In the genomic region with DNA sequence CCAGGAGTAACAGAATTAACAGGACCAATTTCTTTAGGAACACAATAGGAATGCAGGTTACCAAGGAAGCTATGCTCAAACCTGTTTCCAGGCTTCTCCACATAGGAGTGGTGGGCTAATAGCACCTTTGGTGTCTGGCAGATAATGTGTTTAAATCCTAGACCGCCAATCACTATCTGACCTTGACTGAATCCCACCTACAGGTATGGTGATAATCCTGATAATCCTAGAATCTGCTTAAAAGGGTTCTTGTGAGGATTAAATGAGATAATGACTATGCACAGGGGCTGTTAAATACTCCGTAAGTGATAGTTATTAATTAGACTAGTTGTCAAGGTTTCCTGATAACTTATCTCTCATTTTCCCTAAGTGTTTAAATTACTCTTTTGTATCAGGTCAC, we compare ENCODE assay signal across 25 cellular contexts.
"Had no signal": no experiment of that assay in that cellular context is flagged by ENCODE, and none has a peak within 500 bp of the region (broad histone marks: within the 10 kb centered on the region; RNA-seq: fewer than 3 reads in every experiment).

No MANE protein-coding gene starts in this region.

- H3K27ac ChIP-seq: Peyer's patch had no signal

- H3K27me3 ChIP-seq: Peyer's patch had no signal

- DNase-seq: activated CD4-positive, alpha-beta memory T cell treated with anti-CD3 and anti-CD28 coated beads, Interleukin-2, amount 10 ng/mL, durations not matched to agents 7 days and 5 days; activated CD8-positive, alpha-beta memory T cell treated with anti-CD3 and anti-CD28 coated beads for 24 hours; activated CD8-positive, alpha-beta memory T cell treated with anti-CD3 and anti-CD28 coated beads, Interleukin-2, amount 10 ng/mL, durations not matched to agents 7 days and 5 days; activated CD8-positive, alpha-beta memory T cell treated with anti-CD3 and anti-CD28 coated beads, Interleukin-2, amount 50 U/mL, for 48 hours; activated effector memory CD4-positive, alpha-beta T cell treated with Interleukin-2 at 50 U/mL for 16 hours; activated naive CD4-positive, alpha-beta T cell treated with anti-CD3 and anti-CD28 coated beads, Interleukin-2, amount 10 ng/mL, durations not matched to agents 7 days and 5 days; activated naive CD8-positive, alpha-beta T cell treated with anti-CD3 and anti-CD28 coated beads, Interleukin-2, amount 50 U/mL, for 24 hours; activated T-cell treated with anti-CD3 and anti-CD28 coated beads, Interleukin-2, amount 50 U/mL, for 48 hours; anterior cingulate cortex; central memory CD4-positive, alpha-beta T cell; NCI-H1105; NCI-H1417 treated with DMSO at 0.1 percent for 48 hours; NCI-H187 treated with DMSO at 0.1 percent for 48 hours; NCI-H2081 treated with DMSO at 0.1 percent for 48 hours; NCI-H226; NCI-H446 treated with DMSO at 0.1 percent for 48 hours; NCI-H69; NK-92 treated with Interleukin-12 subunit alpha and Interleukin-12 subunit beta, amount 100 ng/mL, for 24 hours; PC-3; Peyer's patch; RPMI8226; SHP77 treated with DMSO at 0.1 percent for 48 hours had no signal

- H3K9me3 ChIP-seq: Peyer's patch had no signal

- ATAC-seq: activated CD8-positive, alpha-beta memory T cell treated with anti-CD3 and anti-CD28 coated beads, Interleukin-2, amount 10 ng/mL, durations not matched to agents 7 days and 5 days; activated naive CD8-positive, alpha-beta T cell treated with anti-CD3 and anti-CD28 coated beads, Interleukin-2, amount 50 U/mL, for 24 hours; PC-3 had no signal

- H3K9me3 Mint-ChIP-seq: activated CD4-positive, alpha-beta memory T cell treated with anti-CD3 and anti-CD28 coated beads, Interleukin-2, amount 10 ng/mL, durations not matched to agents 7 days and 5 days; activated naive CD4-positive, alpha-beta T cell treated with anti-CD3 and anti-CD28 coated beads, Interleukin-2, amount 10 ng/mL, durations not matched to agents 7 days and 5 days; activated naive CD8-positive, alpha-beta T cell treated with anti-CD3 and anti-CD28 coated beads, Interleukin-2, amount 50 U/mL, for 24 hours; T-helper 2 cell treated with Interferon-gamma antibody and Interleukin-4, amounts not matched to agents 5 μg/mL and 100 μg/mL, for 36 hours had no signal

- H3K27me3 Mint-ChIP-seq: activated CD4-positive, alpha-beta memory T cell treated with anti-CD3 and anti-CD28 coated beads, Interleukin-2, amount 10 ng/mL, durations not matched to agents 7 days and 5 days; activated CD8-positive, alpha-beta memory T cell treated with anti-CD3 and anti-CD28 coated beads, Interleukin-2, amount 10 ng/mL, durations not matched to agents 7 days and 5 days; activated naive CD4-positive, alpha-beta T cell treated with anti-CD3 and anti-CD28 coated beads, Interleukin-2, amount 10 ng/mL, durations not matched to agents 7 days and 5 days; activated naive CD8-positive, alpha-beta T cell; activated naive CD8-positive, alpha-beta T cell treated with anti-CD3 and anti-CD28 coated beads, Interleukin-2, amount 50 U/mL, for 24 hours; brain had no signal

- H3K4me3 ChIP-seq: Peyer's patch had no signal

- H3K4me3 Mint-ChIP-seq: activated CD4-positive, alpha-beta memory T cell treated with anti-CD3 and anti-CD28 coated beads, Interleukin-2, amount 10 ng/mL, durations not matched to agents 7 days and 5 days; activated CD8-positive, alpha-beta memory T cell treated with anti-CD3 and anti-CD28 coated beads, Interleukin-2, amount 10 ng/mL, durations not matched to agents 7 days and 5 days; activated naive CD4-positive, alpha-beta T cell treated with anti-CD3 and anti-CD28 coated beads, Interleukin-2, amount 10 ng/mL, durations not matched to agents 7 days and 5 days; activated naive CD8-positive, alpha-beta T cell; activated naive CD8-positive, alpha-beta T cell treated with anti-CD3 and anti-CD28 coated beads, Interleukin-2, amount 50 U/mL, for 24 hours; brain; T-helper 2 cell treated with Interferon-gamma antibody and Interleukin-4, amounts not matched to agents 5 μg/mL and 100 μg/mL, for 36 hours had no signal

- H3K27ac Mint-ChIP-seq: activated CD4-positive, alpha-beta memory T cell treated with anti-CD3 and anti-CD28 coated beads, Interleukin-2, amount 10 ng/mL, durations not matched to agents 7 days and 5 days; activated CD8-positive, alpha-beta memory T cell treated with anti-CD3 and anti-CD28 coated beads, Interleukin-2, amount 10 ng/mL, durations not matched to agents 7 days and 5 days; activated naive CD4-positive, alpha-beta T cell treated with anti-CD3 and anti-CD28 coated beads, Interleukin-2, amount 10 ng/mL, durations not matched to agents 7 days and 5 days; activated naive CD8-positive, alpha-beta T cell treated with anti-CD3 and anti-CD28 coated beads, Interleukin-2, amount 50 U/mL, for 24 hours; T-helper 2 cell treated with Interferon-gamma antibody and Interleukin-4, amounts not matched to agents 5 μg/mL and 100 μg/mL, for 36 hours had no signal

- H3K4me1 ChIP-seq: Peyer's patch had no signal
